ENCODE assay signal across 10 cellular contexts in the genomic region with DNA sequence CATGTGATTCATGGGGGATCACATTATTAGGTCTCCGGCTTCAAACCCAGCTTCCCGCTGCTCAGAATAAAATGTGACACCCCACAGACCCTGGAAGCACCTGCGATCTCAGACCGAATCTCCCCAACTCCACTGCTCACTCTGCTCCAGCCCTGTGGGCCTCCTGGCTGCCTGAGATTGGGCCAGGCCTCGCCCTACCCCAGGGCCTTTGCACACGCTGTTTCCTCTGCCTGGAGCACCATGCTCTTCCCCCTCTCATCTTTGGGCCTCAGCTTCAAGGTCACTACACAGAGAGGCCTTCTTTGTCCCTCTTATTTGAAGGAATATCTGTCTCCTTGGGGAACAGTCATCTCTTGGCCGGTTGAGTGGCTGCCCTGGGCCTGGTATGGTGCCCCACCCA. TPM values are rescaled to one million over a fixed set of nuclear protein-coding genes. Genes with fewer than 3 reads are reported as not detected.
DNase-seq lines count a peak whose midpoint lies in the region; ATAC-seq and TF ChIP-seq lines count a peak whose summit lies in the region.
"Had no signal": no experiment of that assay in that cellular context is flagged by ENCODE, and none has a peak within 500 bp of the region (broad histone marks: within the 10 kb centered on the region; RNA-seq: fewer than 3 reads in every experiment).

No MANE protein-coding gene starts in this region.

- no peaks in the 10 kb centered on the region for H3K27me3 ChIP-seq in cardiac muscle cell
- no peaks in the 10 kb centered on the region for H3K27me3 ChIP-seq in right atrium auricular region
- no peaks in the 10 kb centered on the region for H3K27me3 ChIP-seq in prostate gland (replicated peaks; ENCODE audit: insufficient read depth)
- H3K27me3 ChIP-seq in MG63, result no peaks in the 10 kb centered on the region

- TF ChIP-seq POLR2A in prostate gland (IDR thresholded peaks at IDR 0.05), result no peak

- no peak for DNase-seq in cardiac muscle cell (ENCODE audit: low read depth in 1 of 2, low spot score in 1 of 2)
- DNase-seq in left cardiac atrium, result no peak
- no peak for DNase-seq in right atrium auricular region (ENCODE audit: low spot score)
- DNase-seq in prostate gland (ENCODE audit: low spot score), result no peak
- no peak for DNase-seq in mucosa of gallbladder (ENCODE audit: low spot score)
- no peak for DNase-seq in occipital lobe (lab: John Stamatoyannopoulos, UW)
- DNase-seq in NCI-H2171 (lab: John Stamatoyannopoulos, UW), result no peak
- no peak for DNase-seq in MG63
- DNase-seq: KG1, NCI-H1694 treated with DMSO at 0.1 percent for 48 hours had no signal

- no peak overlapping the region for H3K4me3 ChIP-seq in cardiac muscle cell
- H3K4me3 ChIP-seq in right atrium auricular region, result no peak overlapping the region
- no peak overlapping the region for H3K4me3 ChIP-seq in prostate gland
- no peak overlapping the region for H3K4me3 ChIP-seq in MG63

- intact Hi-C loops in left cardiac atrium (cut with DNase I) (loop anchor here (5.0 kb wide), 1 partner anchor 43 kb away; no protein-coding TSS in a partner anchor), prostate gland (cut with DNase I) (loop anchor here (2.0 to 5.0 kb wide), 2 partner anchors 37 to 45 kb away; no protein-coding TSS in a partner anchor)

- H3K27ac ChIP-seq in cardiac muscle cell, result peak overlapping the region; percentile 100
- peak overlapping the region; percentile 91 to 92 for H3K27ac ChIP-seq in right atrium auricular region
- peak overlapping the region; percentile 85 to 92 for H3K27ac ChIP-seq in prostate gland

- no peak for TF ChIP-seq CTCF in cardiac muscle cell (IDR thresholded peaks at IDR 0.05; ENCODE audit: low read depth, low read length)
- no peak for TF ChIP-seq CTCF in right atrium auricular region (IDR thresholded peaks at IDR 0.05)
- TF ChIP-seq CTCF in prostate gland (IDR thresholded peaks at IDR 0.05), result no peak

- H3K4me1 ChIP-seq in cardiac muscle cell (ENCODE audit: low read depth), result peaks cover 69% of the 10 kb centered on the region
- H3K4me1 ChIP-seq in right atrium auricular region, result peaks cover 0 to 78% of the 10 kb centered on the region in 2 donors
- peaks cover 7% of the 10 kb centered on the region for H3K4me1 ChIP-seq in prostate gland (replicated peaks)

- H3K9me3 ChIP-seq in cardiac muscle cell (ENCODE audit: low read depth) (no peaks in the 10 kb centered on the region), right atrium auricular region (no peaks in the 10 kb centered on the region), prostate gland (no peaks in the 10 kb centered on the region), MG63 (no peaks in the 10 kb centered on the region)

- H3K36me3 ChIP-seq in cardiac muscle cell (peaks cover 5% of the 10 kb centered on the region), right atrium auricular region (no peaks in the 10 kb centered on the region), prostate gland (no peaks in the 10 kb centered on the region), MG63 (no peaks in the 10 kb centered on the region)

- 93% methylated on average over 7 of the region's 7 CpGs for WGBS in prostate gland

- no peak for ATAC-seq in left cardiac atrium

RNA-seq across cellular contexts. Expression of gene RBM38, which starts 48.8 kb away (rescaled TPM):
- 420 and 625 TPM in 2 replicates for total RNA-seq in cardiac muscle cell
- polyA plus RNA-seq in cardiac muscle cell, result 404 and 626 TPM in 2 replicates
- total RNA-seq in left cardiac atrium, result 100 to 1,000 TPM in 1 of 2 donors, 10 to 100 TPM in 1; 78.6 to 101 TPM
- total RNA-seq in right atrium auricular region, result 100 to 1,000 TPM; 127 to 151 TPM
- total RNA-seq in prostate gland, result 100 to 1,000 TPM in 1 of 2 donors, 10 to 100 TPM in 1; 29.9 to 104 TPM
- total RNA-seq in mucosa of gallbladder, result 21.9 TPM
- total RNA-seq in occipital lobe, result 11.2 TPM
- 50.0 and 51.2 TPM in 2 replicates for total RNA-seq in MG63 (2014; rRNA removed; shearing (Covaris generic); ENCODE audit: low replicate concordance)
